In genomic region chr20:58308680-58309527, GRCh38 we compare ENCODE assay signal across 7 cellular contexts. TPM values are rescaled to one million over a fixed set of nuclear protein-coding genes. Genes with fewer than 3 reads are reported as not detected.
A peak's percentile ranks its signal among the peaks of the same experiment; 100 is the strongest.
DNase-seq lines count a peak whose midpoint lies in the region; ATAC-seq and TF ChIP-seq lines count a peak whose summit lies in the region.

No MANE protein-coding gene starts in this region.

- 26 to 32% methylated on average over 7 to 8 of the region's 41 CpGs for WGBS in esophagus squamous epithelium, 2 donors

- H3K9me3 Mint-ChIP-seq in GM23338 = no peaks in the 10 kb centered on the region
- peaks cover 0 to 2% (median 0%) of the 10 kb centered on the region in 11 donors for H3K9me3 Mint-ChIP-seq in naive thymus-derived CD4-positive, alpha-beta T cell

- CTCF ChIA-PET in naive thymus-derived CD4-positive, alpha-beta T cell (lab: Charles Lee) = interaction anchor here (0.6 kb wide), 1 partner anchor 917 kb away, joined by 3 read pairs; no protein-coding TSS in a partner anchor

- no peaks in the 10 kb centered on the region for H3K27me3 Mint-ChIP-seq in GM23338 (ENCODE audit: insufficient read depth, low read depth, poor library complexity)
- H3K27me3 Mint-ChIP-seq in naive thymus-derived CD4-positive, alpha-beta T cell = no peaks in the 10 kb centered on the region

- H3K27me3 ChIP-seq in GM23338 (ENCODE audit: insufficient read depth) (no peaks in the 10 kb centered on the region), esophagus squamous epithelium (no peaks in the 10 kb centered on the region)
- no peaks in the 10 kb centered on the region for H3K27me3 ChIP-seq in naive thymus-derived CD4-positive, alpha-beta T cell (ENCODE audit: control insufficient read depth in 2 of 2, insufficient read depth in 2 of 2, low read length in 2 of 2)

- H3K4me3 Mint-ChIP-seq in GM23338 = peak overlapping the region; percentile 87
- H3K4me3 Mint-ChIP-seq in naive thymus-derived CD4-positive, alpha-beta T cell = peak overlapping the region; percentile 70 to 89 (median 76)

- peak overlapping the region; percentile 78; the same call in 1 of the 2 replicates for H3K27ac Mint-ChIP-seq in GM23338
- peak overlapping the region; percentile 92 to 99 (median 97) for H3K27ac Mint-ChIP-seq in naive thymus-derived CD4-positive, alpha-beta T cell

- H3K4me1 Mint-ChIP-seq in GM23338 = peaks cover 5% of the 10 kb centered on the region
- H3K4me1 Mint-ChIP-seq in naive thymus-derived CD4-positive, alpha-beta T cell = peaks cover 26 to 81% (median 61%) of the 10 kb centered on the region in 7 donors

- POLR2A ChIA-PET in naive thymus-derived CD4-positive, alpha-beta T cell (lab: Charles Lee) = interaction anchor here (0.6 to 3.5 kb wide), 7 partner anchors 46 to 723 kb away, joined by 3 to 16 read pairs (median 4); partner anchors contain the start of genes ATP5F1E and VAPB

- H3K4me3 ChIP-seq in GM12865 (ENCODE audit: low read depth, low read length) (peak overlapping the region; percentile 97), GM23338 (peak overlapping the region; percentile 98), esophagus squamous epithelium (peak overlapping the region; percentile 71 to 100 (median 90))
- H3K4me3 ChIP-seq in naive thymus-derived CD4-positive, alpha-beta T cell (ENCODE audit: low read length) = peak overlapping the region; percentile 52

- peak overlapping the region; percentile 88 for H3K4me2 ChIP-seq in GM23338

- peak overlapping the region; percentile 90 for H2AFZ ChIP-seq in GM23338

- H3K4me1 ChIP-seq in GM23338 (ENCODE audit: insufficient read depth) = peaks cover 10% of the 10 kb centered on the region
- H3K4me1 ChIP-seq in esophagus squamous epithelium = peaks cover 6 to 66% (median 37%) of the 10 kb centered on the region in 3 donors
- H3K4me1 ChIP-seq in naive thymus-derived CD4-positive, alpha-beta T cell (ENCODE audit: control insufficient read depth in 2 of 2, insufficient read depth in 2 of 2, low read length in 2 of 2) = peaks cover 38 to 62% of the 10 kb centered on the region in 2 donors

- H3K9me2 ChIP-seq in GM23338 (ENCODE audit: insufficient read depth) = no peaks in the 10 kb centered on the region

- intact Hi-C loops in esophagus squamous epithelium (cut with DNase I) = no loop called here
- intact Hi-C loops in naive thymus-derived CD4-positive, alpha-beta T cell (cut with micrococcal nuclease) = loop anchor here (1.0 to 10.0 kb wide), 18 partner anchors 42 to 1950 kb away; partner anchors contain the start of genes VAPB (in 2 of the 2), ATP5F1E (in 1 of the 2), FAM210B (in 1 of the 2) and FAM217B (in 1 of the 2)

- TF ChIP-seq POLR2A in esophagus squamous epithelium (IDR thresholded peaks at IDR 0.05) = no peak

- DNase-seq in GM12865 (ENCODE audit: low read depth) = peak; percentile 81
- DNase-seq in GM23338 (ENCODE audit: low spot score) = peak; percentile 63
- DNase-seq in M059J (ENCODE audit: low read depth) = peak; percentile 63
- DNase-seq in activated T-cell treated with anti-CD3 and anti-CD28 coated beads for 4 hours = peak; percentile 49
- DNase-seq in esophagus squamous epithelium (lab: John Stamatoyannopoulos, UW) = no peak
- peak in 8 of 9 donors; percentile 64 to 81 (median 68) for DNase-seq in naive thymus-derived CD4-positive, alpha-beta T cell
- DNase-seq in ureter (ENCODE audit: low spot score) = peak; percentile 71

- H3K36me3 Mint-ChIP-seq in GM23338 (ENCODE audit: low read depth) = peaks cover 16% of the 10 kb centered on the region
- peaks cover 5 to 23% (median 14%) of the 10 kb centered on the region in 5 donors for H3K36me3 Mint-ChIP-seq in naive thymus-derived CD4-positive, alpha-beta T cell

- no peaks in the 10 kb centered on the region for H3K36me3 ChIP-seq in GM23338 (ENCODE audit: insufficient read depth)
- peaks cover 0 to 28% (median 3%) of the 10 kb centered on the region in 3 donors for H3K36me3 ChIP-seq in esophagus squamous epithelium
- peaks cover 0 to 16% (median 0%) of the 10 kb centered on the region in 3 experiments for H3K36me3 ChIP-seq in naive thymus-derived CD4-positive, alpha-beta T cell (ENCODE audit: control insufficient read depth in 2 of 3, insufficient read depth in 3 of 3, low read length in 3 of 3)

- ATAC-seq in GM23338 = peak; percentile 78
- ATAC-seq in naive thymus-derived CD4-positive, alpha-beta T cell = no peak

- no peaks in the 10 kb centered on the region for H3K9me3 ChIP-seq in esophagus squamous epithelium
- no peaks in the 10 kb centered on the region for H3K9me3 ChIP-seq in naive thymus-derived CD4-positive, alpha-beta T cell (ENCODE audit: control insufficient read depth in 2 of 3, low read length in 3 of 3)

- peaks cover 29% of the 10 kb centered on the region for H3K79me2 ChIP-seq in GM23338 (replicated peaks; ENCODE audit: insufficient read depth)

- TF ChIP-seq CTCF in GM12865 (IDR thresholded peaks at IDR 0.05; ENCODE audit: insufficient read depth, low read depth, low read length, missing control alignments) (no peak), GM23338 (conservative IDR thresholded peaks at IDR 0.05; ENCODE audit: low read depth in 2 of 2) (no peak), esophagus squamous epithelium (IDR thresholded peaks at IDR 0.05) (no peak)

- H3F3A ChIP-seq in GM23338 (replicated peaks; ENCODE audit: low read depth) = 0 out of 2 replicates have a peak, but pooled peaks cover 2% of the 10 kb centered on the region

- peaks cover 4% of the 10 kb centered on the region; the same call in 1 of the 2 replicates for H4K20me1 ChIP-seq in GM23338 (replicated peaks; ENCODE audit: insufficient read depth)

- H3K27ac ChIP-seq in GM23338 (ENCODE audit: low read depth) (no peak overlapping the region), esophagus squamous epithelium (peak overlapping the region; percentile 69 to 96 (median 78))
- peak overlapping the region; percentile 83 for H3K27ac ChIP-seq in naive thymus-derived CD4-positive, alpha-beta T cell (ENCODE audit: low read depth, low read length)

TF ChIP-seq in GM23338, 12 proteins besides CTCF, POLR2A, EP300 and RAD21:
- TF ChIP-seq NANOG (IDR thresholded peaks at IDR 0.05; ENCODE audit: borderline replicate concordance) (no peak), POLR2AphosphoS5 (IDR thresholded peaks at IDR 0.05; ENCODE audit: low read depth) (peak; percentile 70), STAT1 (IDR thresholded peaks at IDR 0.05; ENCODE audit: unreplicated experiment) (no peak)

RNA-seq across cellular contexts. Expression of gene RAB22A, which starts 0.6 kb away (rescaled TPM):
- total RNA-seq in GM23338 (2014; rRNA removed; shearing (Covaris generic)) = 6.0 and 6.8 TPM in 2 replicates
- polyA plus RNA-seq in GM23338 (2016; fragmentation: Nextera tagmentation; extraction: Ambion mirVana) = 3.1 and 3.3 TPM in 2 replicates
- 19.5 and 25.5 TPM in 2 replicates for total RNA-seq in M059J (2014; rRNA removed; shearing (Covaris generic))
- total RNA-seq in esophagus squamous epithelium (10 to 100 TPM; 18.4 to 33.2 (median 21.4) TPM), ureter (21.3 TPM)
- total RNA-seq in naive thymus-derived CD4-positive, alpha-beta T cell = 10 to 100 TPM; 17.3 to 24.7 (median 17.8) TPM
- 10 to 100 TPM; 10.4 to 12.2 TPM for polyA plus RNA-seq in naive thymus-derived CD4-positive, alpha-beta T cell
